24 cellular contexts compared by ENCODE assay signal in the genomic region with DNA sequence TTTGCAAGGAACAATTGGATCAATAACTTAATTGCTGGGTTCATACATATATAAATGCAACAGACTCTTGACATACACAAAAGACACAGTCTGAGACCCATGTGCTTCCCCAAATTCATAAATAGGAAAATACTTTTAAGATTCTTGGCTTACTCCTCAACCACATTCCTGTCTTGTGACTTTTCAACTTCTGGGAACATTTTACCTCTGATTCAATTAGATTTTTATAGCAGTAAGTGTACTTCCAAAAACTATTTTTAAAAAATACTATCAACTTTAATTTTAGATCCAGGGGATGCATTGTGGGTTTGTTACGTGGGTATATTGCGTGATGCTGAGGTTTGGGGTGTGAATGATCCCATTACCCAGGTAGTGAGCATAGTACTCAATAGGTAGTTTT.
DNase-seq lines count a peak whose midpoint lies in the region; ATAC-seq and TF ChIP-seq lines count a peak whose summit lies in the region.
"Had no signal": no experiment of that assay in that cellular context is flagged by ENCODE, and none has a peak within 500 bp of the region (broad histone marks: within the 10 kb centered on the region; RNA-seq: fewer than 3 reads in every experiment).

No MANE protein-coding gene starts in this region.

- H3K27ac Mint-ChIP-seq in MCF 10A (ENCODE audit: low read depth, unreplicated experiment), result no peak overlapping the region
- H3K27ac Mint-ChIP-seq in CD8-positive, alpha-beta memory T cell, result no peak overlapping the region
- no peak overlapping the region for H3K27ac Mint-ChIP-seq in H9
- H3K27ac Mint-ChIP-seq: CD4-positive, CD25-positive, alpha-beta regulatory T cell; IgD-negative memory B cell had no signal

- H3K36me3 ChIP-seq in breast epithelium (no peaks in the 10 kb centered on the region), aorta (ENCODE audit: control insufficient read depth in 1 of 2, insufficient read depth in 2 of 2, low read length in 1 of 2) (no peaks in the 10 kb centered on the region)
- H3K36me3 ChIP-seq in CD8-positive, alpha-beta memory T cell (ENCODE audit: insufficient read depth, low read length), result no peaks in the 10 kb centered on the region
- H3K36me3 ChIP-seq: BLaER1 had no signal

- H3K4ac ChIP-seq in H9 (ENCODE audit: low read depth, low read length), result no peak overlapping the region

- H3K79me1 ChIP-seq in H9 (ENCODE audit: insufficient read depth, low read depth, low read length, poor library complexity, severe bottlenecking), result no peaks in the 10 kb centered on the region

- intact Hi-C loops in breast epithelium (cut with DNase I; ENCODE audit: low total_unique reads), result no loop called here
- intact Hi-C loops in MCF 10A (cut with micrococcal nuclease), result no loop called here
- intact Hi-C loops in aorta (cut with DNase I), result no loop called here

- H2BK20ac ChIP-seq in H9 (ENCODE audit: low read depth, low read length, poor library complexity, severe bottlenecking), result no peak overlapping the region

- no peak overlapping the region for H3K4me2 ChIP-seq in H9 (ENCODE audit: insufficient read depth, insufficient read length, low read length)
- H3K4me2 ChIP-seq: BLaER1, SK-N-SH had no signal

- TF ChIP-seq POLR2A in breast epithelium (IDR thresholded peaks at IDR 0.05), result no peak

- H4K20me1 ChIP-seq in H9 (ENCODE audit: control insufficient read depth, insufficient read depth, insufficient read length), result no peaks in the 10 kb centered on the region
- H4K20me1 ChIP-seq: BLaER1 had no signal

- H3K4me1 Mint-ChIP-seq in MCF 10A (ENCODE audit: insufficient read depth, unreplicated experiment), result no peaks in the 10 kb centered on the region
- H3K4me1 Mint-ChIP-seq in CD8-positive, alpha-beta memory T cell, result no peaks in the 10 kb centered on the region
- peaks cover 7 to 9% of the 10 kb centered on the region in 2 experiments for H3K4me1 Mint-ChIP-seq in H9
- H3K4me1 Mint-ChIP-seq: CD4-positive, CD25-positive, alpha-beta regulatory T cell; IgD-negative memory B cell had no signal

- no peak overlapping the region for H2BK15ac ChIP-seq in H9 (ENCODE audit: low read depth, low read length)

- peak; percentile 88 for ATAC-seq in aorta (ENCODE audit: low FRiP score)
- ATAC-seq: GM12878, PC-3 had no signal

- no peak overlapping the region for H2AFZ ChIP-seq in H9 (ENCODE audit: low read length)

- TF ChIP-seq CTCF in breast epithelium (IDR thresholded peaks at IDR 0.05) (no peak), MCF 10A (IDR thresholded peaks at IDR 0.05; ENCODE audit: unreplicated experiment) (no peak), coronary artery (IDR thresholded peaks at IDR 0.05) (no peak), H9 (conservative IDR thresholded peaks at IDR 0.05) (no peak)

- no peaks in the 10 kb centered on the region for H3K4me1 ChIP-seq in breast epithelium
- H3K4me1 ChIP-seq in aorta (ENCODE audit: control insufficient read depth in 1 of 2, insufficient read depth in 2 of 2, low read length in 2 of 2), result peaks cover 0 to 3% of the 10 kb centered on the region in 2 donors
- no peaks in the 10 kb centered on the region for H3K4me1 ChIP-seq in CD8-positive, alpha-beta memory T cell (ENCODE audit: insufficient read depth, low read length)
- no peaks in the 10 kb centered on the region for H3K4me1 ChIP-seq in H9 (ENCODE audit: insufficient read depth, low read length)
- H3K4me1 ChIP-seq: BLaER1 had no signal

- H3K36me3 Mint-ChIP-seq in MCF 10A (ENCODE audit: insufficient read depth, unreplicated experiment) (no peaks in the 10 kb centered on the region), H9 (ENCODE audit: insufficient read depth in 1 of 3, low read depth in 3 of 3) (peaks cover 0 to 4% (median 0%) of the 10 kb centered on the region in 3 experiments; a peak in 3 of 7 replicates)
- no peaks in the 10 kb centered on the region for H3K36me3 Mint-ChIP-seq in CD8-positive, alpha-beta memory T cell
- H3K36me3 Mint-ChIP-seq: CD4-positive, CD25-positive, alpha-beta regulatory T cell; IgD-negative memory B cell had no signal

- H3K14ac ChIP-seq in H9 (ENCODE audit: insufficient read depth, low read length), result no peak overlapping the region

- no peaks in the 10 kb centered on the region for H3K23me2 ChIP-seq in H9 (ENCODE audit: insufficient read length, low read depth, low read length, poor library complexity, severe bottlenecking)

- H3K4me3 ChIP-seq in breast epithelium (no peak overlapping the region), coronary artery (peak overlapping the region; percentile 17), aorta (ENCODE audit: low read length in 2 of 2) (no peak overlapping the region)
- no peak overlapping the region for H3K4me3 ChIP-seq in CD8-positive, alpha-beta memory T cell (ENCODE audit: low read length)
- H3K4me3 ChIP-seq: BLaER1, GM12878 had no signal

- no peak overlapping the region for H2BK120ac ChIP-seq in H9 (ENCODE audit: low read depth, low read length, poor library complexity, severe bottlenecking)

- H3K27ac ChIP-seq in breast epithelium (peak overlapping the region; percentile 23 to 48), coronary artery (peak overlapping the region; percentile 64 to 84), aorta (ENCODE audit: low read depth in 1 of 2, low read length in 2 of 2) (no peak overlapping the region), H9 (ENCODE audit: insufficient read length, low read depth, low read length) (no peak overlapping the region)
- H3K27ac ChIP-seq in CD8-positive, alpha-beta memory T cell (ENCODE audit: low read depth, low read length), result no peak overlapping the region
- H3K27ac ChIP-seq: BLaER1, HL-60 had no signal

- no peaks in the 10 kb centered on the region for H3K79me2 ChIP-seq in H9 (ENCODE audit: insufficient read depth, low read length)

- H3T11ph ChIP-seq in H9 (ENCODE audit: low read length), result no peak overlapping the region

- H4K5ac ChIP-seq in H9 (ENCODE audit: insufficient read length, low read depth, low read length), result no peak overlapping the region

- no peak overlapping the region for H2AK5ac ChIP-seq in H9 (ENCODE audit: insufficient read length, low read length)

- no peak overlapping the region for H2BK5ac ChIP-seq in H9 (ENCODE audit: insufficient read length, low read length)

- POLR2A ChIA-PET in MCF 10A (lab: Yijun Ruan, JAX), result no interaction called here
- POLR2A ChIA-PET in CD8-positive, alpha-beta memory T cell (lab: Charles Lee), result no interaction called here

- H3K27me3 Mint-ChIP-seq in MCF 10A (ENCODE audit: insufficient read depth, unreplicated experiment) (peaks cover 12% of the 10 kb centered on the region), H9 (ENCODE audit: low read depth) (no peaks in the 10 kb centered on the region; the same call in 1 of the 2 replicates)
- H3K27me3 Mint-ChIP-seq in CD8-positive, alpha-beta memory T cell, result peaks cover 0 to 6% of the 10 kb centered on the region in 2 donors
- H3K27me3 Mint-ChIP-seq: CD4-positive, CD25-positive, alpha-beta regulatory T cell; IgD-negative memory B cell had no signal

- no peak overlapping the region for H4K8ac ChIP-seq in H9 (replicated peaks; ENCODE audit: insufficient read length, low read depth, low read length)

- DNase-seq in breast epithelium (ENCODE audit: low spot score in 2 of 2) (no peak), MCF 10A (ENCODE audit: unreplicated experiment) (no peak), coronary artery (ENCODE audit: low spot score) (no peak), kidney tubule cell (ENCODE audit: low spot score) (peak; percentile 25), aorta (no peak), LoVo (ENCODE audit: low spot score) (no peak), H9 (no peak)
- no peak for DNase-seq in CD8-positive, alpha-beta memory T cell
- DNase-seq: 8988T; ACHN; CD4-positive, CD25-positive, alpha-beta regulatory T cell; COR-L47; GDM1; NCI-H1105 treated with DMSO at 0.1 percent for 48 hours; NCI-H2029; NCI-H526; NCI-H82; NK-92 treated with Interleukin-12 subunit alpha and Interleukin-12 subunit beta, amount 100 ng/mL, for 24 hours; PC-3; SK-N-SH had no signal

- H3K27me3 ChIP-seq in breast epithelium, result no peaks in the 10 kb centered on the region
- no peaks in the 10 kb centered on the region for H3K27me3 ChIP-seq in aorta (ENCODE audit: control insufficient read depth in 1 of 2, insufficient read depth in 2 of 2, low read length in 1 of 2)
- no peaks in the 10 kb centered on the region for H3K27me3 ChIP-seq in CD8-positive, alpha-beta memory T cell (ENCODE audit: insufficient read depth, low read length, poor library complexity, severe bottlenecking)
- H3K27me3 ChIP-seq in H9 (ENCODE audit: insufficient read depth, low read length), result no peaks in the 10 kb centered on the region
- H3K27me3 ChIP-seq: BLaER1 had no signal

- no peak overlapping the region for H3K23ac ChIP-seq in H9 (ENCODE audit: insufficient read length, low read depth, low read length)

- no TSS peak for BruUV-seq in MCF 10A (replicated peaks; lab: Mats Ljungman, UMichigan)

- CTCF ChIA-PET in MCF 10A (lab: Yijun Ruan, JAX), result interaction anchor here (1.0 to 1.2 kb wide), 2 partner anchors 335 to 875 kb away, joined by 3 read pairs; no protein-coding TSS in a partner anchor
- CTCF ChIA-PET in CD8-positive, alpha-beta memory T cell (lab: Charles Lee), result no interaction called here

- H4K91ac ChIP-seq in H9 (ENCODE audit: insufficient read length, low read depth, low read length), result no peak overlapping the region

- H3K9me3 ChIP-seq in breast epithelium (peaks cover 0 to 3% of the 10 kb centered on the region in 2 donors), aorta (ENCODE audit: control insufficient read depth, low read length) (no peaks in the 10 kb centered on the region), H9 (ENCODE audit: control insufficient read depth, low read depth, low read length) (no peaks in the 10 kb centered on the region)
- H3K9me3 ChIP-seq in CD8-positive, alpha-beta memory T cell (ENCODE audit: low read length), result no peaks in the 10 kb centered on the region
- H3K9me3 ChIP-seq: BLaER1, SK-N-SH had no signal

- no peak overlapping the region for H3K56ac ChIP-seq in H9 (ENCODE audit: insufficient read length, low read depth, low read length)

- H3K9ac ChIP-seq in H9 (ENCODE audit: extremely low read depth, insufficient read length, low read length), result no peak overlapping the region
- H3K9ac ChIP-seq: BLaER1, SK-N-SH had no signal

- no peak overlapping the region for H2BK12ac ChIP-seq in H9 (ENCODE audit: insufficient read length, low read depth, low read length)

- H3K18ac ChIP-seq in H9 (ENCODE audit: insufficient read length, low read depth, low read length), result no peak overlapping the region

- 0 to 4% methylated on average over 2 of the region's 2 CpGs for WGBS in aorta, 2 donors
- WGBS in H9 (ENCODE audit: extremely low coverage, insufficient read length, low lambda C conversion rate), result no CpG with 5 or more reads among the region's 2 CpGs

- no peak overlapping the region for H3K4me3 Mint-ChIP-seq in MCF 10A (ENCODE audit: unreplicated experiment)
- no peak overlapping the region for H3K4me3 Mint-ChIP-seq in CD8-positive, alpha-beta memory T cell
- no peak overlapping the region for H3K4me3 Mint-ChIP-seq in H9
- H3K4me3 Mint-ChIP-seq: CD4-positive, CD25-positive, alpha-beta regulatory T cell; IgD-negative memory B cell had no signal

- peaks cover 7% of the 10 kb centered on the region for H3K9me3 Mint-ChIP-seq in MCF 10A (ENCODE audit: unreplicated experiment)
- H3K9me3 Mint-ChIP-seq in CD8-positive, alpha-beta memory T cell, result peaks cover 0 to 12% (median 1%) of the 10 kb centered on the region in 5 donors
- peaks cover 6% of the 10 kb centered on the region in 2 experiments; a peak in 3 of 5 replicates for H3K9me3 Mint-ChIP-seq in H9

Comparison
In these comparisons a context has a peak if more than half of its experiments do, and no peak if none do; other contexts are left out.
1. H3K27ac ChIP-seq: peak in breast epithelium (2 of 2) and coronary artery (2 of 2); none in aorta (0 of 2), CD8-positive, alpha-beta memory T cell (single experiment) and H9 (single experiment).